18 cellular contexts compared by ENCODE assay signal in genomic region chr15:94749848-94750617, GRCh38.
DNase-seq lines count a peak whose midpoint lies in the region; ATAC-seq and TF ChIP-seq lines count a peak whose summit lies in the region.
"Had no signal": no experiment of that assay in that cellular context is flagged by ENCODE, and none has a peak within 500 bp of the region (broad histone marks: within the 10 kb centered on the region; RNA-seq: fewer than 3 reads in every experiment).

No MANE protein-coding gene starts in this region.

- no peak overlapping the region for H3K4me3 Mint-ChIP-seq in naive thymus-derived CD4-positive, alpha-beta T cell
- H3K4me3 Mint-ChIP-seq: activated CD4-positive, alpha-beta memory T cell treated with anti-CD3 and anti-CD28 coated beads, Interleukin-2, amount 10 ng/mL, durations not matched to agents 7 days and 5 days; natural killer cell had no signal

- peaks cover 0 to 3% (median 0%) of the 10 kb centered on the region in 11 donors for H3K9me3 Mint-ChIP-seq in naive thymus-derived CD4-positive, alpha-beta T cell
- H3K9me3 Mint-ChIP-seq: activated CD4-positive, alpha-beta memory T cell treated with anti-CD3 and anti-CD28 coated beads, Interleukin-2, amount 10 ng/mL, durations not matched to agents 7 days and 5 days; natural killer cell had no signal

- peak overlapping the region; percentile 41 for H3K27ac ChIP-seq in vagina
- no peak overlapping the region for H3K27ac ChIP-seq in naive thymus-derived CD4-positive, alpha-beta T cell (ENCODE audit: low read depth, low read length)
- H3K27ac ChIP-seq: A549, cardiac muscle cell, esophagus muscularis mucosa, PC-9, upper lobe of left lung had no signal

- POLR2A ChIA-PET in naive thymus-derived CD4-positive, alpha-beta T cell (lab: Charles Lee): no interaction called here

- intact Hi-C loops in left cardiac atrium (cut with DNase I) (no loop called here), cardiac septum (cut with DNase I) (no loop called here), vagina (cut with DNase I) (no loop called here)
- intact Hi-C loops in naive thymus-derived CD4-positive, alpha-beta T cell (cut with micrococcal nuclease): no loop called here

- no peaks in the 10 kb centered on the region for H3K27me3 ChIP-seq in vagina
- H3K27me3 ChIP-seq in naive thymus-derived CD4-positive, alpha-beta T cell (ENCODE audit: control insufficient read depth in 2 of 2, insufficient read depth in 2 of 2, low read length in 2 of 2): no peaks in the 10 kb centered on the region
- H3K27me3 ChIP-seq: cardiac muscle cell, esophagus muscularis mucosa, upper lobe of left lung had no signal

- no peak for DNase-seq in left cardiac atrium
- no peak for DNase-seq in cardiac septum (ENCODE audit: low spot score)
- DNase-seq in fibroblast of villous mesenchyme (ENCODE audit: low read depth): peak; percentile 16
- no peak for DNase-seq in vagina (ENCODE audit: extremely low spot score in 2 of 2)
- no peak for DNase-seq in NCI-H748 treated with DMSO at 0.1 percent for 48 hours (lab: John Stamatoyannopoulos, UW)
- DNase-seq in naive thymus-derived CD4-positive, alpha-beta T cell: no peak
- DNase-seq: activated CD4-positive, alpha-beta memory T cell treated with anti-CD3 and anti-CD28 coated beads, Interleukin-2, amount 10 ng/mL, durations not matched to agents 7 days and 5 days; activated gamma-delta T cell; natural killer cell; NCI-H2081 treated with DMSO at 0.1 percent for 48 hours; PC-9; upper lobe of left lung had no signal

- H3K27me3 Mint-ChIP-seq in naive thymus-derived CD4-positive, alpha-beta T cell: peaks cover 0 to 15% (median 8%) of the 10 kb centered on the region in 5 donors
- H3K27me3 Mint-ChIP-seq: activated CD4-positive, alpha-beta memory T cell treated with anti-CD3 and anti-CD28 coated beads, Interleukin-2, amount 10 ng/mL, durations not matched to agents 7 days and 5 days; IgD-negative memory B cell had no signal

- no peaks in the 10 kb centered on the region for H3K36me3 ChIP-seq in vagina
- H3K36me3 ChIP-seq in naive thymus-derived CD4-positive, alpha-beta T cell (ENCODE audit: control insufficient read depth in 2 of 3, insufficient read depth in 3 of 3, low read length in 3 of 3): no peaks in the 10 kb centered on the region
- H3K36me3 ChIP-seq: cardiac muscle cell, esophagus muscularis mucosa, upper lobe of left lung had no signal

- CTCF ChIA-PET in naive thymus-derived CD4-positive, alpha-beta T cell (lab: Charles Lee): no interaction called here

- no peaks in the 10 kb centered on the region for H3K4me1 Mint-ChIP-seq in naive thymus-derived CD4-positive, alpha-beta T cell
- H3K4me1 Mint-ChIP-seq: activated CD4-positive, alpha-beta memory T cell treated with anti-CD3 and anti-CD28 coated beads, Interleukin-2, amount 10 ng/mL, durations not matched to agents 7 days and 5 days; IgD-negative memory B cell; natural killer cell had no signal

- no peaks in the 10 kb centered on the region for H3K9me3 ChIP-seq in vagina
- no peaks in the 10 kb centered on the region for H3K9me3 ChIP-seq in naive thymus-derived CD4-positive, alpha-beta T cell (ENCODE audit: control insufficient read depth in 2 of 3, low read length in 3 of 3)
- H3K9me3 ChIP-seq: A549, esophagus muscularis mucosa, upper lobe of left lung had no signal

- no peak overlapping the region for H3K27ac Mint-ChIP-seq in naive thymus-derived CD4-positive, alpha-beta T cell
- H3K27ac Mint-ChIP-seq: activated CD4-positive, alpha-beta memory T cell treated with anti-CD3 and anti-CD28 coated beads, Interleukin-2, amount 10 ng/mL, durations not matched to agents 7 days and 5 days; IgD-negative memory B cell; natural killer cell had no signal

- ATAC-seq in left cardiac atrium (peak; percentile 38 to 56), HG03342 (IDR thresholded peaks at IDR 0.05; ENCODE audit: unreplicated experiment) (peak; percentile 70), GM18873 (IDR thresholded peaks at IDR 0.05; ENCODE audit: low FRiP score, unreplicated experiment) (no peak)
- ATAC-seq in naive thymus-derived CD4-positive, alpha-beta T cell: no peak
- ATAC-seq: A549 had no signal

- H3K4me1 ChIP-seq in vagina: peaks cover 5% of the 10 kb centered on the region
- H3K4me1 ChIP-seq in naive thymus-derived CD4-positive, alpha-beta T cell (ENCODE audit: control insufficient read depth in 2 of 2, insufficient read depth in 2 of 2, low read length in 2 of 2): no peaks in the 10 kb centered on the region
- H3K4me1 ChIP-seq: A549, upper lobe of left lung had no signal

- no peak overlapping the region for H3K4me3 ChIP-seq in fibroblast of villous mesenchyme (ENCODE audit: low read depth, low read length)
- H3K4me3 ChIP-seq in vagina: no peak overlapping the region
- H3K4me3 ChIP-seq in naive thymus-derived CD4-positive, alpha-beta T cell (ENCODE audit: low read length): no peak overlapping the region
- H3K4me3 ChIP-seq: A549, cardiac muscle cell, esophagus muscularis mucosa, PC-9, upper lobe of left lung had no signal

- TF ChIP-seq CTCF in fibroblast of villous mesenchyme (IDR thresholded peaks at IDR 0.05; ENCODE audit: insufficient read depth, low read depth, low read length): no peak
- no peak for TF ChIP-seq CTCF in vagina (IDR thresholded peaks at IDR 0.05)

- TF ChIP-seq POLR2A in vagina (IDR thresholded peaks at IDR 0.05): no peak

- no peaks in the 10 kb centered on the region for H3K36me3 Mint-ChIP-seq in naive thymus-derived CD4-positive, alpha-beta T cell
- H3K36me3 Mint-ChIP-seq: IgD-negative memory B cell, natural killer cell had no signal

Comparison
In these comparisons a context has a peak if more than half of its experiments do, and no peak if none do; other contexts are left out.
1. ATAC-seq: peak in left cardiac atrium (2 of 2) and HG03342 (single experiment); none in naive thymus-derived CD4-positive, alpha-beta T cell (single experiment) and GM18873 (single experiment).